9 cellular contexts compared by ENCODE assay signal in the genomic region with DNA sequence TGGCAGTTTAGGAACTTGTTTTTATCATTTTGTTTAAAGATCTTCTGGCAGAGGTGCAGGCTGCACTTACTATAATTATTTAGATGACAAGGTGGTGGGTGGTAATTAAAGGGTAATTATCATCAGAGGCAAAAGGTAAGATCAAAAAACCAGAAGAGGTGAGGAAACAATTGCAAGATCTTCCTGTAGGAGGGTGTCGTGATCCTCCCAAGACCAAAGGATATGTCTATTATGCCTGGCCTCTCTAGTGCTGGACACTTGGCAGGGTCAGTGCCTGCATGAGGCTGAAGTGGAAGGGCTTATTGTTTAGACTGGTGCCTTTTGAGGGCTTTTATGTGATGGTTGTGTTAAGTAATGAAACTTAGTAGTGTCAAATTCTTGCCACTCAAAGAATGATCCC. TPM values are rescaled to one million over a fixed set of nuclear protein-coding genes. Genes with fewer than 3 reads are reported as not detected.
DNase-seq lines count a peak whose midpoint lies in the region; ATAC-seq and TF ChIP-seq lines count a peak whose summit lies in the region.
"Had no signal": no experiment of that assay in that cellular context is flagged by ENCODE, and none has a peak within 500 bp of the region (broad histone marks: within the 10 kb centered on the region; RNA-seq: fewer than 3 reads in every experiment).

No MANE protein-coding gene starts in this region.

- POLR2A ChIA-PET in CD8-positive, alpha-beta memory T cell (lab: Charles Lee) = no interaction called here
- POLR2A ChIA-PET in IMR-90 (lab: Charles Lee; ENCODE audit: unreplicated experiment) = no interaction called here

- no peak for ATAC-seq in IMR-90 (ENCODE audit: low read depth)
- no peak for ATAC-seq in GM21526 (IDR thresholded peaks at IDR 0.05; ENCODE audit: low FRiP score, unreplicated experiment)

- H3K9me3 Mint-ChIP-seq in CD8-positive, alpha-beta memory T cell = no peaks in the 10 kb centered on the region
- no peaks in the 10 kb centered on the region for H3K9me3 Mint-ChIP-seq in mesothelial cell of epicardium
- H3K9me3 Mint-ChIP-seq: dendritic cell treated with granulocyte-macrophage colony-stimulating factor and Interleukin-4, amounts not matched to agents 40 ng/mL and 50 ng/mL, for 4 days had no signal

- H2BK15ac ChIP-seq in IMR-90 (ENCODE audit: low read depth, low read length) = no peak overlapping the region

- peaks cover 37% of the 10 kb centered on the region for H3K4me1 ChIP-seq in CD8-positive, alpha-beta memory T cell (ENCODE audit: insufficient read depth, low read length)
- H3K4me1 ChIP-seq in IMR-90 (ENCODE audit: control insufficient read depth, insufficient read depth, low read length) (no peaks in the 10 kb centered on the region; the same call in 1 of the 2 replicates), adipocyte (ENCODE audit: control insufficient read depth, insufficient read depth, low read length) (peaks cover 28% of the 10 kb centered on the region), SJCRH30 (no peaks in the 10 kb centered on the region; the same call in 1 of the 2 replicates)

- no peak overlapping the region for H3K27ac ChIP-seq in CD8-positive, alpha-beta memory T cell (ENCODE audit: low read depth, low read length)
- H3K27ac ChIP-seq in IMR-90 (ENCODE audit: insufficient read depth, low read length) = no peak overlapping the region
- H3K27ac ChIP-seq in SJCRH30 = no peak overlapping the region

- CTCF ChIA-PET in CD8-positive, alpha-beta memory T cell (lab: Charles Lee) = no interaction called here
- CTCF ChIA-PET in IMR-90 (lab: Yijun Ruan, JAX) = no interaction called here

- H3K4me1 Mint-ChIP-seq in CD8-positive, alpha-beta memory T cell = peaks cover 41 to 59% (median 59%) of the 10 kb centered on the region in 3 donors
- peaks cover 42% of the 10 kb centered on the region for H3K4me1 Mint-ChIP-seq in mesothelial cell of epicardium

- no peaks in the 10 kb centered on the region for H3K9me1 ChIP-seq in IMR-90 (ENCODE audit: insufficient read depth, low read length)

- H4K8ac ChIP-seq in IMR-90 (ENCODE audit: low read depth in 2 of 2, low read length in 2 of 2) = no peak overlapping the region

- H2BK20ac ChIP-seq in IMR-90 (ENCODE audit: low read depth, low read length) = no peak overlapping the region

- peaks cover 26 to 32% of the 10 kb centered on the region in 2 experiments for H3K79me1 ChIP-seq in IMR-90 (ENCODE audit: low read depth in 1 of 2, low read length in 2 of 2)

- no peak overlapping the region for H3K14ac ChIP-seq in IMR-90 (replicated peaks; ENCODE audit: low read depth, low read length)

- H2BK120ac ChIP-seq in IMR-90 (ENCODE audit: low read depth, low read length) = no peak overlapping the region

- no peaks in the 10 kb centered on the region for H3K36me3 ChIP-seq in CD8-positive, alpha-beta memory T cell (ENCODE audit: insufficient read depth, low read length)
- no peaks in the 10 kb centered on the region for H3K36me3 ChIP-seq in IMR-90 (ENCODE audit: control insufficient read depth, insufficient read depth, low read length)
- H3K36me3 ChIP-seq in adipocyte (ENCODE audit: control insufficient read depth, insufficient read depth, low read length, severe bottlenecking) = no peaks in the 10 kb centered on the region
- peaks cover 4% of the 10 kb centered on the region; the same call in 1 of the 2 replicates for H3K36me3 ChIP-seq in SJCRH30

- WGBS in IMR-90 (ENCODE audit: extremely low coverage in 2 of 2, insufficient read length in 1 of 2), 2 experiments = no CpG with 5 or more reads among the region's 1 CpG

- no peaks in the 10 kb centered on the region for H3K27me3 Mint-ChIP-seq in CD8-positive, alpha-beta memory T cell
- no peaks in the 10 kb centered on the region for H3K27me3 Mint-ChIP-seq in mesothelial cell of epicardium (ENCODE audit: low read depth)
- H3K27me3 Mint-ChIP-seq: dendritic cell treated with granulocyte-macrophage colony-stimulating factor and Interleukin-4, amounts not matched to agents 40 ng/mL and 50 ng/mL, for 4 days had no signal

- H3K56ac ChIP-seq in IMR-90 (ENCODE audit: extremely low read depth, insufficient read depth, low read length) = no peak overlapping the region

- no peaks in the 10 kb centered on the region for H3K27me3 ChIP-seq in CD8-positive, alpha-beta memory T cell (ENCODE audit: insufficient read depth, low read length, poor library complexity, severe bottlenecking)
- H3K27me3 ChIP-seq in IMR-90 (ENCODE audit: control insufficient read depth, insufficient read depth, low read length) (no peaks in the 10 kb centered on the region), adipocyte (replicated peaks; ENCODE audit: control insufficient read depth, insufficient read depth, low read length) (no peaks in the 10 kb centered on the region), SJCRH30 (no peaks in the 10 kb centered on the region)

- H3K36me3 Mint-ChIP-seq in CD8-positive, alpha-beta memory T cell = peaks cover 0 to 15% (median 0%) of the 10 kb centered on the region in 3 donors
- peaks cover 2% of the 10 kb centered on the region for H3K36me3 Mint-ChIP-seq in mesothelial cell of epicardium

- H2BK5ac ChIP-seq in IMR-90 (ENCODE audit: low read depth, low read length, poor library complexity, severe bottlenecking) = no peak overlapping the region

- in situ Hi-C loops in IMR-90 (cut with MboI; ENCODE audit: low sequenced_read_pairs) = loop anchor here (25.0 kb wide), 1 partner anchor 364 kb away; no protein-coding TSS in a partner anchor

- H4K20me1 ChIP-seq in IMR-90 (ENCODE audit: insufficient read depth, low read length) = peaks cover 19% of the 10 kb centered on the region

- no TSS peak for BruUV-seq in IMR-90 (replicated peaks; lab: Mats Ljungman, UMichigan)

- intact Hi-C loops in IMR-90 (cut with micrococcal nuclease) = loop anchor here (1.0 to 5.0 kb wide), 2 partner anchors 64 to 161 kb away; no protein-coding TSS in a partner anchor

- no peak overlapping the region for H2AFZ ChIP-seq in IMR-90 (replicated peaks; ENCODE audit: low read length, poor library complexity)

- H4K5ac ChIP-seq in IMR-90 (ENCODE audit: low read depth, low read length) = no peak overlapping the region

- TF ChIP-seq CTCF in IMR-90 (conservative IDR thresholded peaks at IDR 0.05; ENCODE audit: low read depth, low read length) = peak; percentile 25; the same call in 1 of the 2 replicates
- TF ChIP-seq CTCF in mesothelial cell of epicardium (IDR thresholded peaks at IDR 0.05; ENCODE audit: unreplicated experiment) = no peak

- no peak for DNase-seq in CD8-positive, alpha-beta memory T cell
- DNase-seq in IMR-90 (peak; percentile 22), adipocyte (ENCODE audit: low read depth) (peak; percentile 35), mesothelial cell of epicardium (ENCODE audit: low spot score in 2 of 2, unreplicated experiment in 2 of 2) (no peak), epidermal melanocyte (ENCODE audit: insufficient read length, low spot score) (no peak), SJCRH30 (no peak), NCI-H2029 treated with DMSO at 0.1 percent for 48 hours (lab: John Stamatoyannopoulos, UW) (no peak)

- H3K4ac ChIP-seq in IMR-90 (ENCODE audit: low read depth, low read length) = no peak overlapping the region

- dilution Hi-C loops in IMR-90 (cut with HindIII; ENCODE audit: low sequenced_read_pairs, unreplicated experiment) = no loop called here

- peak overlapping the region in 5 of 7 donors; percentile 0 to 91 (median 21) for H3K4me3 Mint-ChIP-seq in CD8-positive, alpha-beta memory T cell
- peak overlapping the region; percentile 96 for H3K4me3 Mint-ChIP-seq in mesothelial cell of epicardium

- H3K4me2 ChIP-seq in IMR-90 (ENCODE audit: low read depth, low read length) = peak overlapping the region; percentile 13; the same call in 1 of the 2 replicates

- no peak overlapping the region for H2AK5ac ChIP-seq in IMR-90 (ENCODE audit: low read depth, low read length)

- TF ChIP-seq RAD21 in IMR-90 (IDR thresholded peaks at IDR 0.05; ENCODE audit: low read length) = peak; percentile 38

- H4K91ac ChIP-seq in IMR-90 (ENCODE audit: insufficient read depth, low read depth, low read length) = no peak overlapping the region

- peak overlapping the region in 7 of 8 donors; percentile 10 to 69 (median 17) for H3K27ac Mint-ChIP-seq in CD8-positive, alpha-beta memory T cell
- no peak overlapping the region for H3K27ac Mint-ChIP-seq in mesothelial cell of epicardium
- H3K27ac Mint-ChIP-seq: dendritic cell treated with granulocyte-macrophage colony-stimulating factor and Interleukin-4, amounts not matched to agents 40 ng/mL and 50 ng/mL, for 4 days had no signal

- H3K9me3 ChIP-seq in CD8-positive, alpha-beta memory T cell (ENCODE audit: low read length) = no peaks in the 10 kb centered on the region
- H3K9me3 ChIP-seq in IMR-90 (ENCODE audit: control insufficient read depth, insufficient read depth, low read length) (no peaks in the 10 kb centered on the region), adipocyte (ENCODE audit: control insufficient read depth, low read length) (no peaks in the 10 kb centered on the region), SJCRH30 (replicated peaks) (no peaks in the 10 kb centered on the region)

- no peak overlapping the region for H2AK9ac ChIP-seq in IMR-90 (replicated peaks; ENCODE audit: low read depth, low read length, poor library complexity)

- no peak for TF ChIP-seq POLR2A in IMR-90 (IDR thresholded peaks at IDR 0.05; ENCODE audit: low read depth, low read length)

- no peak overlapping the region for H3K23ac ChIP-seq in IMR-90 (ENCODE audit: low read depth, low read length)

- no peak overlapping the region for H3K18ac ChIP-seq in IMR-90 (ENCODE audit: low read depth, low read length)

- no peak overlapping the region for H3K4me3 ChIP-seq in CD8-positive, alpha-beta memory T cell (ENCODE audit: low read length)
- no peak overlapping the region for H3K4me3 ChIP-seq in IMR-90 (ENCODE audit: insufficient read depth, low read depth, low read length)
- peak overlapping the region; percentile 96 for H3K4me3 ChIP-seq in adipocyte (ENCODE audit: low read length)
- no peak overlapping the region for H3K4me3 ChIP-seq in SJCRH30

- H3K9ac ChIP-seq in IMR-90 (ENCODE audit: low read depth, low read length) = no peak overlapping the region
- peak overlapping the region; percentile 96 for H3K9ac ChIP-seq in adipocyte (ENCODE audit: low read length)

TF ChIP-seq in IMR-90, 13 proteins besides CTCF, POLR2A, EP300 and RAD21 (continues in another document):
- no peak for TF ChIP-seq BHLHE40 (IDR thresholded peaks at IDR 0.05; ENCODE audit: low read depth, low read length)
- no peak for TF ChIP-seq RFX5 (IDR thresholded peaks at IDR 0.05; ENCODE audit: low read depth, low read length)
- TF ChIP-seq CEBPB (IDR thresholded peaks at IDR 0.05; ENCODE audit: low read depth, low read length) = no peak
- TF ChIP-seq FOS (IDR thresholded peaks at IDR 0.05; ENCODE audit: low read depth, low read length) = no peak
- TF ChIP-seq MAZ (IDR thresholded peaks at IDR 0.05; ENCODE audit: borderline replicate concordance, low read depth, low read length) = no peak

RNA-seq across cellular contexts. Expression of a gene that starts 1.8 kb away (rescaled TPM):
- 10 to 100 TPM; 49.7 to 54.2 TPM for total RNA-seq in CD8-positive, alpha-beta memory T cell
- 41.9 TPM for polyA plus RNA-seq in CD8-positive, alpha-beta memory T cell
- total RNA-seq in IMR-90 (2012; rRNA removed) (31.7 and 49.4 TPM in 2 replicates), mesothelial cell of epicardium (42.8 to 43.4 TPM (median 43.3 TPM) in 3 replicates)
- polyA plus RNA-seq in IMR-90 (2012; rRNA removed) = 9.5 and 11.5 TPM in 2 replicates
- 1.9 and 2.1 TPM in 2 replicates for polyA plus RNA-seq in IMR-90 (2012; cell fraction: cytosol; rRNA removed)
- polyA plus RNA-seq in IMR-90 (2012; cell fraction: nucleus; rRNA removed; ENCODE audit: low replicate concordance) = 1.7 and 11.2 TPM in 2 replicates
- total RNA-seq in SJCRH30 (2014; rRNA removed; shearing (Covaris generic)) = 35.4 and 38.0 TPM in 2 replicates

Comparison
In these comparisons a context has a peak if more than half of its experiments do, and no peak if none do; other contexts are left out.
1. DNase-seq: peak in IMR-90 (single experiment) and adipocyte (single experiment); none in CD8-positive, alpha-beta memory T cell (0 of 5), mesothelial cell of epicardium (0 of 2), epidermal melanocyte (single experiment), SJCRH30 (0 of 2) and NCI-H2029 treated with DMSO at 0.1 percent for 48 hours (single experiment).